ENCODE assay signal across 1 cellular context in the genomic region with DNA sequence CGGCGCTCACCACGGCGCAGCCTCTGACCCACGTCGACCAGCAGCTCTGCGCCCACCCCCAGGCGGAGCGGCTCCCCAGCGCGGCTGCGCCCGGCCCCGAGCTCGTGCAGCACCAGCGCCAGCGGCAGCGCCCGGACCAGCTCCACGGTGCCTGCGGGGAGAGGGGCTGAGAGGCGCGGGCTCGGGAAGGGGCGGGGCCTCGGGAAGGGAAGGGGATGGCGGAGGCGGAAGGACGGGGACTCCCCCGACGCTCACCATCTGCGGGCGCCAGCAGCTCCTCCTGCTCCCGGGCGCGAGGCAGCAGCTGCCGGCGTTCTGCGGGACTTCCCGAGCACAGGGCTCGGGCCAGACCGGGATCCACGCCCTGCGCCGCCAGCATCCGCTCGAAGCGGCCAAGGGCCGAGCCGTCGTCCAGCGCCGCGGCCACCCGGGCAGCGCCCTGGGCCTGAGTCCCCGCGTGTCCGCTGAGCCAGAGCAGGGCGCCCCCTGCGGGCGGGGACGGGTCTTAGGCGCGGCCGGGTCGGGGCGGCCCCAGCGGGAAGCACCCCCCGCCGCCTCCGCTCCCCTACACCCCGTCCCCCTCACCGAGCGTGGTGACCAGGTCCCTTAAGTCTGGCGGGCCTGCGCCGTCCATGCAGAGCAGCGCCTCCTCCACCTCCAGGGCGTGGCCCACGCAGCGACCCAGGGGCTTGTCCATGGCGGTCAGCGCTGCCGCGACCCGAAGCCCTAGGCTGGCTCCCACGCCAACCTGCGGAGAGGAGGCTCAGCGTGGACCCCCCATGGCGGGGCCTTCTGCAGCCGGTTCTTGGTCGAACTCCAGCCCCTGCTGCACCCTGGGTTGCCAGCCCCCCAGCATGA.
TF ChIP-seq lines count a peak whose summit lies in the region.

No MANE protein-coding gene starts in this region.

TF ChIP-seq in liver, 16 proteins besides CTCF, POLR2A, EP300 and RAD21 (continued from another document):
- TF ChIP-seq, protein P1, sequence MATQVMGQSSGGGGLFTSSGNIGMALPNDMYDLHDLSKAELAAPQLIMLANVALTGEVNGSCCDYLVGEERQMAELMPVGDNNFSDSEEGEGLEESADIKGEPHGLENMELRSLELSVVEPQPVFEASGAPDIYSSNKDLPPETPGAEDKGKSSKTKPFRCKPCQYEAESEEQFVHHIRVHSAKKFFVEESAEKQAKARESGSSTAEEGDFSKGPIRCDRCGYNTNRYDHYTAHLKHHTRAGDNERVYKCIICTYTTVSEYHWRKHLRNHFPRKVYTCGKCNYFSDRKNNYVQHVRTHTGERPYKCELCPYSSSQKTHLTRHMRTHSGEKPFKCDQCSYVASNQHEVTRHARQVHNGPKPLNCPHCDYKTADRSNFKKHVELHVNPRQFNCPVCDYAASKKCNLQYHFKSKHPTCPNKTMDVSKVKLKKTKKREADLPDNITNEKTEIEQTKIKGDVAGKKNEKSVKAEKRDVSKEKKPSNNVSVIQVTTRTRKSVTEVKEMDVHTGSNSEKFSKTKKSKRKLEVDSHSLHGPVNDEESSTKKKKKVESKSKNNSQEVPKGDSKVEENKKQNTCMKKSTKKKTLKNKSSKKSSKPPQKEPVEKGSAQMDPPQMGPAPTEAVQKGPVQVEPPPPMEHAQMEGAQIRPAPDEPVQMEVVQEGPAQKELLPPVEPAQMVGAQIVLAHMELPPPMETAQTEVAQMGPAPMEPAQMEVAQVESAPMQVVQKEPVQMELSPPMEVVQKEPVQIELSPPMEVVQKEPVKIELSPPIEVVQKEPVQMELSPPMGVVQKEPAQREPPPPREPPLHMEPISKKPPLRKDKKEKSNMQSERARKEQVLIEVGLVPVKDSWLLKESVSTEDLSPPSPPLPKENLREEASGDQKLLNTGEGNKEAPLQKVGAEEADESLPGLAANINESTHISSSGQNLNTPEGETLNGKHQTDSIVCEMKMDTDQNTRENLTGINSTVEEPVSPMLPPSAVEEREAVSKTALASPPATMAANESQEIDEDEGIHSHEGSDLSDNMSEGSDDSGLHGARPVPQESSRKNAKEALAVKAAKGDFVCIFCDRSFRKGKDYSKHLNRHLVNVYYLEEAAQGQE (IDR thresholded peaks at IDR 0.05) = no peak
- TF ChIP-seq HNF4A (conservative IDR thresholded peaks at IDR 0.05) (no peak), MAX (IDR thresholded peaks at IDR 0.05) (no peak), YY1 (IDR thresholded peaks at IDR 0.05) (no peak), EGR1 (IDR thresholded peaks at IDR 0.05; ENCODE audit: low read depth in 2 of 2) (no peak)
